14 cellular contexts compared by ENCODE assay signal in the genomic region with DNA sequence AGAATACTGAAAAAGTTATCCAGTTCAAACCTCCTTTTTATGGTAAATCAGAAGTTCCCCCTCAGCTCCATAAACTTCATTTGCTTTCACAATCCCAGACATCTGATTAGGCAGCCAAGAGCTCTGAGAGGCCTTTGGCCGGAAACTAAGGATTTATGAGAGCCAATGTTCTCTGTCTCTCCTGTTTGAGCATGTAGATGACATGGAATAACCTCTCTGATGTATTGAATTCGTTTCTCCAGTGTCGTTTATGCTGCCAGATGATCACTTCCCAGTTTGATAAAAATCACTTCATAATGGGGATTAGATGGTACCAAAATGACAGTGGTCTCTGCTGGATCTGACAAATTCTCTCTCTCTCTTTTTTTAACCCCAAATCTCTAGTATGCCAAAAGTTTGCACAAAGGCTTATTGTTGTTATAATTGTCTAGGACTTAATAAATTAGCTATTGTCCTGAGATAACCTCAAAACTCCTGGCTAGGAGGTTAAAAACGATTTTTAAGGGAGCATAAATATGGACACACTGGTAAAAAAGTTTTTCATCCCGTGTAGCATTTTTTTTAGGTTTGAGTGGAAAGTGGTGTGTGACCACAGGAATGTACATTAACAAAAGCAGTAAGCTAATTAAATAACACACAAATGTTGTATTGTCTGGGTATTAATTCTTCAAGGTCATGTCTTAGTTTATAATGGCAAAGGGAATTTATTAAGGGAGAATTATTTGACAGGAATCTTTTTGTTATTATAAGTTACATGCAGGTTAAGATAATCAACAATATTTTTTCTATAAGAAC.
DNase-seq lines count a peak whose midpoint lies in the region; ATAC-seq and TF ChIP-seq lines count a peak whose summit lies in the region.
"Had no signal": no experiment of that assay in that cellular context is flagged by ENCODE, and none has a peak within 500 bp of the region (broad histone marks: within the 10 kb centered on the region; RNA-seq: fewer than 3 reads in every experiment).

No MANE protein-coding gene starts in this region.

- H3K27ac ChIP-seq in colonic mucosa (peak overlapping the region; percentile 81), subcutaneous abdominal adipose tissue (ENCODE audit: low read depth, low read length) (peak overlapping the region; percentile 52)

- TF ChIP-seq CTCF in colonic mucosa (IDR thresholded peaks at IDR 0.05): no peak

- H3K4me3 Mint-ChIP-seq in activated T-helper 2 cell treated with anti-CD3 and anti-CD28 coated beads, Interferon-gamma antibody, Interleukin-2, Interleukin-4, amounts not matched to agents 10 μg/mL and 5 μg/mL and 100 μg/mL, durations not matched to agents 14 hours and 24 hours and 36 hours (ENCODE audit: low read depth): no peak overlapping the region

- intact Hi-C loops in colonic mucosa (cut with DNase I): no loop called here
- intact Hi-C loops in activated T-helper 2 cell treated with anti-CD3 and anti-CD28 coated beads, Interferon-gamma antibody, Interleukin-2, Interleukin-4, amounts not matched to agents 10 μg/mL and 5 μg/mL and 100 μg/mL, durations not matched to agents 14 hours and 24 hours and 36 hours (cut with micrococcal nuclease): no loop called here

- no peaks in the 10 kb centered on the region for H3K36me3 Mint-ChIP-seq in activated T-helper 2 cell treated with anti-CD3 and anti-CD28 coated beads, Interferon-gamma antibody, Interleukin-2, Interleukin-4, amounts not matched to agents 10 μg/mL and 5 μg/mL and 100 μg/mL, durations not matched to agents 14 hours and 24 hours and 36 hours (ENCODE audit: low read depth)

- H3K27ac Mint-ChIP-seq in activated T-helper 2 cell treated with anti-CD3 and anti-CD28 coated beads, Interferon-gamma antibody, Interleukin-2, Interleukin-4, amounts not matched to agents 10 μg/mL and 5 μg/mL and 100 μg/mL, durations not matched to agents 14 hours and 24 hours and 36 hours: no peak overlapping the region

- no peaks in the 10 kb centered on the region for H3K9me3 Mint-ChIP-seq in activated T-helper 2 cell treated with anti-CD3 and anti-CD28 coated beads, Interferon-gamma antibody, Interleukin-2, Interleukin-4, amounts not matched to agents 10 μg/mL and 5 μg/mL and 100 μg/mL, durations not matched to agents 14 hours and 24 hours and 36 hours

- H3K4me1 ChIP-seq in colonic mucosa (peaks cover 14% of the 10 kb centered on the region), subcutaneous abdominal adipose tissue (ENCODE audit: control insufficient read depth in 5 of 5, insufficient read depth in 5 of 5, low read length in 5 of 5) (peaks cover 11 to 44% (median 21%) of the 10 kb centered on the region in 5 donors)

- H3K9ac ChIP-seq in colonic mucosa (ENCODE audit: low read depth in 2 of 2, low read length in 2 of 2) (peak overlapping the region in 1 of 2 donors; percentile 15), subcutaneous abdominal adipose tissue (ENCODE audit: low read length in 5 of 5) (peak overlapping the region in 3 of 5 donors; percentile 3 to 18 (median 13))

- H3K27me3 Mint-ChIP-seq in activated T-helper 2 cell treated with anti-CD3 and anti-CD28 coated beads, Interferon-gamma antibody, Interleukin-2, Interleukin-4, amounts not matched to agents 10 μg/mL and 5 μg/mL and 100 μg/mL, durations not matched to agents 14 hours and 24 hours and 36 hours (ENCODE audit: low read depth): no peaks in the 10 kb centered on the region

- peak; percentile 44 for DNase-seq in LHCN-M2 (ENCODE audit: low read depth)
- peak; percentile 37 for DNase-seq in colonic mucosa
- DNase-seq in left kidney (ENCODE audit: low read depth, low spot score): peak; percentile 27
- DNase-seq in activated effector memory CD4-positive, alpha-beta T cell treated with Interleukin-2 at 50 U/mL for 16 hours: no peak
- no peak for DNase-seq in stimulated activated naive CD4-positive, alpha-beta T cell treated with Interleukin-2 at 50 U/mL for 16 hours (lab: John Stamatoyannopoulos, UW)
- DNase-seq in activated T-helper 2 cell treated with anti-CD3 and anti-CD28 coated beads, Interferon-gamma antibody, Interleukin-2, Interleukin-4, amounts not matched to agents 10 μg/mL and 5 μg/mL and 100 μg/mL, durations not matched to agents 14 hours and 24 hours and 36 hours (ENCODE audit: low spot score): no peak
- DNase-seq: DMS79 treated with DMSO at 0.1 percent for 48 hours; KBM-7; NCI-H446 treated with DMSO at 0.1 percent for 48 hours; stimulated activated CD4-positive, alpha-beta T cell treated with anti-CD3 and anti-CD28 coated beads, Interleukin-12 subunit alpha, Interleukin-12 subunit beta, amount 100 ng/mL, for 4 hours; T-helper 2 cell had no signal

- H3K4me1 Mint-ChIP-seq in activated T-helper 2 cell treated with anti-CD3 and anti-CD28 coated beads, Interferon-gamma antibody, Interleukin-2, Interleukin-4, amounts not matched to agents 10 μg/mL and 5 μg/mL and 100 μg/mL, durations not matched to agents 14 hours and 24 hours and 36 hours (ENCODE audit: low read depth): no peaks in the 10 kb centered on the region

- ATAC-seq in HG03095 (IDR thresholded peaks at IDR 0.05; ENCODE audit: unreplicated experiment): no peak

- H3K4me3 ChIP-seq in colonic mucosa (no peak overlapping the region), subcutaneous abdominal adipose tissue (ENCODE audit: low read depth in 1 of 5, low read length in 5 of 5) (no peak overlapping the region)
- H3K4me3 ChIP-seq: adrenal gland had no signal

- no peaks in the 10 kb centered on the region for H3K36me3 ChIP-seq in colonic mucosa
- no peaks in the 10 kb centered on the region for H3K36me3 ChIP-seq in subcutaneous abdominal adipose tissue (ENCODE audit: control insufficient read depth in 5 of 5, insufficient read depth in 5 of 5, low read length in 5 of 5)
- H3K36me3 ChIP-seq: adrenal gland had no signal

- no peaks in the 10 kb centered on the region for H3K27me3 ChIP-seq in colonic mucosa
- H3K27me3 ChIP-seq in subcutaneous abdominal adipose tissue (ENCODE audit: control insufficient read depth in 5 of 5, insufficient read depth in 4 of 5, low read length in 5 of 5): no peaks in the 10 kb centered on the region
- H3K27me3 ChIP-seq: adrenal gland had no signal

- H3K9me3 ChIP-seq in colonic mucosa (no peaks in the 10 kb centered on the region), subcutaneous abdominal adipose tissue (ENCODE audit: control insufficient read depth in 5 of 5, low read length in 5 of 5) (no peaks in the 10 kb centered on the region)
- H3K9me3 ChIP-seq: adrenal gland had no signal

Comparison
In these comparisons a context has a peak if more than half of its experiments do, and no peak if none do; other contexts are left out.
1. DNase-seq: peak in LHCN-M2 (single experiment), colonic mucosa (single experiment) and left kidney (single experiment); none in activated effector memory CD4-positive, alpha-beta T cell treated with Interleukin-2 at 50 U/mL for 16 hours (single experiment), stimulated activated naive CD4-positive, alpha-beta T cell treated with Interleukin-2 at 50 U/mL for 16 hours (single experiment) and activated T-helper 2 cell treated with anti-CD3 and anti-CD28 coated beads, Interferon-gamma antibody, Interleukin-2, Interleukin-4, amounts not matched to agents 10 μg/mL and 5 μg/mL and 100 μg/mL, durations not matched to agents 14 hours and 24 hours and 36 hours (single experiment).